In genomic region chr10:22003111-22003963, GRCh38 we compare ENCODE assay signal across 1 cellular context.
TF ChIP-seq lines count a peak whose summit lies in the region.

A gene with protein sequence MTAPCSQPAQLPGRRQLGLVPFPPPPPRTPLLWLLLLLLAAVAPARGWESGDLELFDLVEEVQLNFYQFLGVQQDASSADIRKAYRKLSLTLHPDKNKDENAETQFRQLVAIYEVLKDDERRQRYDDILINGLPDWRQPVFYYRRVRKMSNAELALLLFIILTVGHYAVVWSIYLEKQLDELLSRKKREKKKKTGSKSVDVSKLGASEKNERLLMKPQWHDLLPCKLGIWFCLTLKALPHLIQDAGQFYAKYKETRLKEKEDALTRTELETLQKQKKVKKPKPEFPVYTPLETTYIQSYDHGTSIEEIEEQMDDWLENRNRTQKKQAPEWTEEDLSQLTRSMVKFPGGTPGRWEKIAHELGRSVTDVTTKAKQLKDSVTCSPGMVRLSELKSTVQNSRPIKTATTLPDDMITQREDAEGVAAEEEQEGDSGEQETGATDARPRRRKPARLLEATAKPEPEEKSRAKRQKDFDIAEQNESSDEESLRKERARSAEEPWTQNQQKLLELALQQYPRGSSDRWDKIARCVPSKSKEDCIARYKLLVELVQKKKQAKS (minus strand): TSS chr10:22003730. CDS start chr10:22003434, 296 bp downstream.

TF ChIP-seq in K562, 482 proteins besides CTCF, POLR2A, EP300 and RAD21 (continued from another document and continues in another):
- no peak for TF ChIP-seq ZMIZ1 (IDR thresholded peaks at IDR 0.05; ENCODE audit: low read depth in 2 of 2, low read length in 2 of 2)
- TF ChIP-seq, protein P1, sequence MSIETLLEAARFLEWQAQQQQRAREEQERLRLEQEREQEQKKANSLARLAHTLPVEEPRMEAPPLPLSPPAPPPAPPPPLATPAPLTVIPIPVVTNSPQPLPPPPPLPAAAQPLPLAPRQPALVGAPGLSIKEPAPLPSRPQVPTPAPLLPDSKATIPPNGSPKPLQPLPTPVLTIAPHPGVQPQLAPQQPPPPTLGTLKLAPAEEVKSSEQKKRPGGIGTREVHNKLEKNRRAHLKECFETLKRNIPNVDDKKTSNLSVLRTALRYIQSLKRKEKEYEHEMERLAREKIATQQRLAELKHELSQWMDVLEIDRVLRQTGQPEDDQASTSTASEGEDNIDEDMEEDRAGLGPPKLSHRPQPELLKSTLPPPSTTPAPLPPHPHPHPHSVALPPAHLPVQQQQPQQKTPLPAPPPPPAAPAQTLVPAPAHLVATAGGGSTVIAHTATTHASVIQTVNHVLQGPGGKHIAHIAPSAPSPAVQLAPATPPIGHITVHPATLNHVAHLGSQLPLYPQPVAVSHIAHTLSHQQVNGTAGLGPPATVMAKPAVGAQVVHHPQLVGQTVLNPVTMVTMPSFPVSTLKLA (conservative IDR thresholded peaks at IDR 0.05) = peak in 1 of 2 experiments; percentile 81; a peak in 2 of 4 replicates
- TF ChIP-seq ZNF740 (CRISPR knock-in tag; IDR thresholded peaks at IDR 0.05) = no peak
- no peak for TF ChIP-seq ZNF740 (tag; IDR thresholded peaks at IDR 0.05)
- TF ChIP-seq MITF (IDR thresholded peaks at IDR 0.05) = no peak
- TF ChIP-seq, protein P2, sequence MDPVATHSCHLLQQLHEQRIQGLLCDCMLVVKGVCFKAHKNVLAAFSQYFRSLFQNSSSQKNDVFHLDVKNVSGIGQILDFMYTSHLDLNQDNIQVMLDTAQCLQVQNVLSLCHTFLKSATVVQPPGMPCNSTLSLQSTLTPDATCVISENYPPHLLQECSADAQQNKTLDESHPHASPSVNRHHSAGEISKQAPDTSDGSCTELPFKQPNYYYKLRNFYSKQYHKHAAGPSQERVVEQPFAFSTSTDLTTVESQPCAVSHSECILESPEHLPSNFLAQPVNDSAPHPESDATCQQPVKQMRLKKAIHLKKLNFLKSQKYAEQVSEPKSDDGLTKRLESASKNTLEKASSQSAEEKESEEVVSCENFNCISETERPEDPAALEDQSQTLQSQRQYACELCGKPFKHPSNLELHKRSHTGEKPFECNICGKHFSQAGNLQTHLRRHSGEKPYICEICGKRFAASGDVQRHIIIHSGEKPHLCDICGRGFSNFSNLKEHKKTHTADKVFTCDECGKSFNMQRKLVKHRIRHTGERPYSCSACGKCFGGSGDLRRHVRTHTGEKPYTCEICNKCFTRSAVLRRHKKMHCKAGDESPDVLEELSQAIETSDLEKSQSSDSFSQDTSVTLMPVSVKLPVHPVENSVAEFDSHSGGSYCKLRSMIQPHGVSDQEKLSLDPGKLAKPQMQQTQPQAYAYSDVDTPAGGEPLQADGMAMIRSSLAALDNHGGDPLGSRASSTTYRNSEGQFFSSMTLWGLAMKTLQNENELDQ (CRISPR knock-in tag; IDR thresholded peaks at IDR 0.05; ENCODE audit: borderline replicate concordance) = no peak
- TF ChIP-seq, protein P3, sequence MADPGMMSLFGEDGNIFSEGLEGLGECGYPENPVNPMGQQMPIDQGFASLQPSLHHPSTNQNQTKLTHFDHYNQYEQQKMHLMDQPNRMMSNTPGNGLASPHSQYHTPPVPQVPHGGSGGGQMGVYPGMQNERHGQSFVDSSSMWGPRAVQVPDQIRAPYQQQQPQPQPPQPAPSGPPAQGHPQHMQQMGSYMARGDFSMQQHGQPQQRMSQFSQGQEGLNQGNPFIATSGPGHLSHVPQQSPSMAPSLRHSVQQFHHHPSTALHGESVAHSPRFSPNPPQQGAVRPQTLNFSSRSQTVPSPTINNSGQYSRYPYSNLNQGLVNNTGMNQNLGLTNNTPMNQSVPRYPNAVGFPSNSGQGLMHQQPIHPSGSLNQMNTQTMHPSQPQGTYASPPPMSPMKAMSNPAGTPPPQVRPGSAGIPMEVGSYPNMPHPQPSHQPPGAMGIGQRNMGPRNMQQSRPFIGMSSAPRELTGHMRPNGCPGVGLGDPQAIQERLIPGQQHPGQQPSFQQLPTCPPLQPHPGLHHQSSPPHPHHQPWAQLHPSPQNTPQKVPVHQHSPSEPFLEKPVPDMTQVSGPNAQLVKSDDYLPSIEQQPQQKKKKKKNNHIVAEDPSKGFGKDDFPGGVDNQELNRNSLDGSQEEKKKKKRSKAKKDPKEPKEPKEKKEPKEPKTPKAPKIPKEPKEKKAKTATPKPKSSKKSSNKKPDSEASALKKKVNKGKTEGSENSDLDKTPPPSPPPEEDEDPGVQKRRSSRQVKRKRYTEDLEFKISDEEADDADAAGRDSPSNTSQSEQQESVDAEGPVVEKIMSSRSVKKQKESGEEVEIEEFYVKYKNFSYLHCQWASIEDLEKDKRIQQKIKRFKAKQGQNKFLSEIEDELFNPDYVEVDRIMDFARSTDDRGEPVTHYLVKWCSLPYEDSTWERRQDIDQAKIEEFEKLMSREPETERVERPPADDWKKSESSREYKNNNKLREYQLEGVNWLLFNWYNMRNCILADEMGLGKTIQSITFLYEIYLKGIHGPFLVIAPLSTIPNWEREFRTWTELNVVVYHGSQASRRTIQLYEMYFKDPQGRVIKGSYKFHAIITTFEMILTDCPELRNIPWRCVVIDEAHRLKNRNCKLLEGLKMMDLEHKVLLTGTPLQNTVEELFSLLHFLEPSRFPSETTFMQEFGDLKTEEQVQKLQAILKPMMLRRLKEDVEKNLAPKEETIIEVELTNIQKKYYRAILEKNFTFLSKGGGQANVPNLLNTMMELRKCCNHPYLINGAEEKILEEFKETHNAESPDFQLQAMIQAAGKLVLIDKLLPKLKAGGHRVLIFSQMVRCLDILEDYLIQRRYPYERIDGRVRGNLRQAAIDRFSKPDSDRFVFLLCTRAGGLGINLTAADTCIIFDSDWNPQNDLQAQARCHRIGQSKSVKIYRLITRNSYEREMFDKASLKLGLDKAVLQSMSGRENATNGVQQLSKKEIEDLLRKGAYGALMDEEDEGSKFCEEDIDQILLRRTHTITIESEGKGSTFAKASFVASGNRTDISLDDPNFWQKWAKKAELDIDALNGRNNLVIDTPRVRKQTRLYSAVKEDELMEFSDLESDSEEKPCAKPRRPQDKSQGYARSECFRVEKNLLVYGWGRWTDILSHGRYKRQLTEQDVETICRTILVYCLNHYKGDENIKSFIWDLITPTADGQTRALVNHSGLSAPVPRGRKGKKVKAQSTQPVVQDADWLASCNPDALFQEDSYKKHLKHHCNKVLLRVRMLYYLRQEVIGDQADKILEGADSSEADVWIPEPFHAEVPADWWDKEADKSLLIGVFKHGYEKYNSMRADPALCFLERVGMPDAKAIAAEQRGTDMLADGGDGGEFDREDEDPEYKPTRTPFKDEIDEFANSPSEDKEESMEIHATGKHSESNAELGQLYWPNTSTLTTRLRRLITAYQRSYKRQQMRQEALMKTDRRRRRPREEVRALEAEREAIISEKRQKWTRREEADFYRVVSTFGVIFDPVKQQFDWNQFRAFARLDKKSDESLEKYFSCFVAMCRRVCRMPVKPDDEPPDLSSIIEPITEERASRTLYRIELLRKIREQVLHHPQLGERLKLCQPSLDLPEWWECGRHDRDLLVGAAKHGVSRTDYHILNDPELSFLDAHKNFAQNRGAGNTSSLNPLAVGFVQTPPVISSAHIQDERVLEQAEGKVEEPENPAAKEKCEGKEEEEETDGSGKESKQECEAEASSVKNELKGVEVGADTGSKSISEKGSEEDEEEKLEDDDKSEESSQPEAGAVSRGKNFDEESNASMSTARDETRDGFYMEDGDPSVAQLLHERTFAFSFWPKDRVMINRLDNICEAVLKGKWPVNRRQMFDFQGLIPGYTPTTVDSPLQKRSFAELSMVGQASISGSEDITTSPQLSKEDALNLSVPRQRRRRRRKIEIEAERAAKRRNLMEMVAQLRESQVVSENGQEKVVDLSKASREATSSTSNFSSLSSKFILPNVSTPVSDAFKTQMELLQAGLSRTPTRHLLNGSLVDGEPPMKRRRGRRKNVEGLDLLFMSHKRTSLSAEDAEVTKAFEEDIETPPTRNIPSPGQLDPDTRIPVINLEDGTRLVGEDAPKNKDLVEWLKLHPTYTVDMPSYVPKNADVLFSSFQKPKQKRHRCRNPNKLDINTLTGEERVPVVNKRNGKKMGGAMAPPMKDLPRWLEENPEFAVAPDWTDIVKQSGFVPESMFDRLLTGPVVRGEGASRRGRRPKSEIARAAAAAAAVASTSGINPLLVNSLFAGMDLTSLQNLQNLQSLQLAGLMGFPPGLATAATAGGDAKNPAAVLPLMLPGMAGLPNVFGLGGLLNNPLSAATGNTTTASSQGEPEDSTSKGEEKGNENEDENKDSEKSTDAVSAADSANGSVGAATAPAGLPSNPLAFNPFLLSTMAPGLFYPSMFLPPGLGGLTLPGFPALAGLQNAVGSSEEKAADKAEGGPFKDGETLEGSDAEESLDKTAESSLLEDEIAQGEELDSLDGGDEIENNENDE (IDR thresholded peaks at IDR 0.05; ENCODE audit: low read depth, low read length) = no peak
- peak; percentile 77 for TF ChIP-seq BMI1 (IDR thresholded peaks at IDR 0.05; ENCODE audit: low read length)
- TF ChIP-seq MAFK (IDR thresholded peaks at IDR 0.05; ENCODE audit: low read length) = no peak
- TF ChIP-seq NFE2 (IDR thresholded peaks at IDR 0.05; ENCODE audit: low read depth) = no peak
- TF ChIP-seq, protein P4, sequence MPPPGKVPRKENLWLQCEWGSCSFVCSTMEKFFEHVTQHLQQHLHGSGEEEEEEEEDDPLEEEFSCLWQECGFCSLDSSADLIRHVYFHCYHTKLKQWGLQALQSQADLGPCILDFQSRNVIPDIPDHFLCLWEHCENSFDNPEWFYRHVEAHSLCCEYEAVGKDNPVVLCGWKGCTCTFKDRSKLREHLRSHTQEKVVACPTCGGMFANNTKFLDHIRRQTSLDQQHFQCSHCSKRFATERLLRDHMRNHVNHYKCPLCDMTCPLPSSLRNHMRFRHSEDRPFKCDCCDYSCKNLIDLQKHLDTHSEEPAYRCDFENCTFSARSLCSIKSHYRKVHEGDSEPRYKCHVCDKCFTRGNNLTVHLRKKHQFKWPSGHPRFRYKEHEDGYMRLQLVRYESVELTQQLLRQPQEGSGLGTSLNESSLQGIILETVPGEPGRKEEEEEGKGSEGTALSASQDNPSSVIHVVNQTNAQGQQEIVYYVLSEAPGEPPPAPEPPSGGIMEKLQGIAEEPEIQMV (tag; conservative IDR thresholded peaks at IDR 0.05; ENCODE audit: low read depth) = no peak
- 0 out of 2 replicates have a peak, but pooled peaks have one; percentile 43 for TF ChIP-seq ZNF282 (CRISPR knock-in tag; IDR thresholded peaks at IDR 0.05)
- TF ChIP-seq ZKSCAN1 (IDR thresholded peaks at IDR 0.05; ENCODE audit: low read depth, low read length) = no peak
- TF ChIP-seq NR3C1 (CRISPR knock-in tag; IDR thresholded peaks at IDR 0.05) = 0 out of 2 replicates have a peak, but pooled peaks have one; percentile 60
- peak in 1 of 2 experiments; percentile 23; a peak in 2 of 4 replicates for TF ChIP-seq MAZ (CRISPR knock-in tag; conservative IDR thresholded peaks at IDR 0.05 in 1 of 2, IDR thresholded peaks at IDR 0.05 in 1 of 2)
- TF ChIP-seq ZNF511 (CRISPR knock-in tag; IDR thresholded peaks at IDR 0.05) = no peak; the same call in 1 of the 2 replicates
- no peak for TF ChIP-seq ZNF586 (CRISPR knock-in tag; conservative IDR thresholded peaks at IDR 0.05)
- TF ChIP-seq TCF7L2 (IDR thresholded peaks at IDR 0.05; ENCODE audit: low read depth, low read length) = no peak
- peak; percentile 97 for TF ChIP-seq ETV1 (tag; conservative IDR thresholded peaks at IDR 0.05; ENCODE audit: low read depth)
- TF ChIP-seq FOXK1 (CRISPR knock-in tag; IDR thresholded peaks at IDR 0.05; ENCODE audit: borderline replicate concordance) = no peak
- no peak for TF ChIP-seq ZNF324 (CRISPR knock-in tag; IDR thresholded peaks at IDR 0.05)
- TF ChIP-seq CREM (IDR thresholded peaks at IDR 0.05; ENCODE audit: low read depth) = peak; percentile 86
- TF ChIP-seq, protein P5, sequence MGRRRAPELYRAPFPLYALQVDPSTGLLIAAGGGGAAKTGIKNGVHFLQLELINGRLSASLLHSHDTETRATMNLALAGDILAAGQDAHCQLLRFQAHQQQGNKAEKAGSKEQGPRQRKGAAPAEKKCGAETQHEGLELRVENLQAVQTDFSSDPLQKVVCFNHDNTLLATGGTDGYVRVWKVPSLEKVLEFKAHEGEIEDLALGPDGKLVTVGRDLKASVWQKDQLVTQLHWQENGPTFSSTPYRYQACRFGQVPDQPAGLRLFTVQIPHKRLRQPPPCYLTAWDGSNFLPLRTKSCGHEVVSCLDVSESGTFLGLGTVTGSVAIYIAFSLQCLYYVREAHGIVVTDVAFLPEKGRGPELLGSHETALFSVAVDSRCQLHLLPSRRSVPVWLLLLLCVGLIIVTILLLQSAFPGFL (CRISPR knock-in tag; IDR thresholded peaks at IDR 0.05) = no peak
- TF ChIP-seq XRCC4 (IDR thresholded peaks at IDR 0.05; ENCODE audit: extremely low read depth, insufficient read depth, insufficient read length) = no peak
